ENCODE assay signal across 8 cellular contexts in genomic region chr1:30106125-30106524, GRCh38.
A peak's percentile ranks its signal among the peaks of the same experiment; 100 is the strongest.
DNase-seq lines count a peak whose midpoint lies in the region; ATAC-seq and TF ChIP-seq lines count a peak whose summit lies in the region.

No MANE protein-coding gene starts in this region.

- no peaks in the 10 kb centered on the region for H3K36me3 Mint-ChIP-seq in mesothelial cell of epicardium
- no peaks in the 10 kb centered on the region for H3K36me3 Mint-ChIP-seq in activated CD4-positive, alpha-beta T cell treated with anti-CD3 and anti-CD28 coated beads, Interleukin-2, amount 10 ng/mL, durations not matched to agents 7 days and 5 days (ENCODE audit: low read depth)
- H3K36me3 Mint-ChIP-seq in activated T-helper 2 cell treated with anti-CD3 and anti-CD28 coated beads, Interferon-gamma antibody, Interleukin-2, Interleukin-4, amounts not matched to agents 10 μg/mL and 5 μg/mL and 100 μg/mL, durations not matched to agents 14 hours and 24 hours and 36 hours (ENCODE audit: low read depth): no peaks in the 10 kb centered on the region

- H3K4me1 Mint-ChIP-seq in mesothelial cell of epicardium: no peaks in the 10 kb centered on the region
- no peaks in the 10 kb centered on the region for H3K4me1 Mint-ChIP-seq in activated CD4-positive, alpha-beta T cell treated with anti-CD3 and anti-CD28 coated beads, Interleukin-2, amount 10 ng/mL, durations not matched to agents 7 days and 5 days
- no peaks in the 10 kb centered on the region for H3K4me1 Mint-ChIP-seq in activated T-helper 2 cell treated with anti-CD3 and anti-CD28 coated beads, Interferon-gamma antibody, Interleukin-2, Interleukin-4, amounts not matched to agents 10 μg/mL and 5 μg/mL and 100 μg/mL, durations not matched to agents 14 hours and 24 hours and 36 hours (ENCODE audit: low read depth)

- POLR2A ChIA-PET in activated CD4-positive, alpha-beta T cell treated with anti-CD3 and anti-CD28 coated beads, Interleukin-2, amount 10 ng/mL, durations not matched to agents 7 days and 5 days (lab: Charles Lee): no interaction called here

- no peaks in the 10 kb centered on the region for H3K36me3 ChIP-seq in brain microvascular endothelial cell (replicated peaks)

- no peak overlapping the region for H3K27ac Mint-ChIP-seq in mesothelial cell of epicardium
- H3K27ac Mint-ChIP-seq in activated CD4-positive, alpha-beta T cell treated with anti-CD3 and anti-CD28 coated beads, Interleukin-2, amount 10 ng/mL, durations not matched to agents 7 days and 5 days: no peak overlapping the region
- H3K27ac Mint-ChIP-seq in activated T-helper 2 cell treated with anti-CD3 and anti-CD28 coated beads, Interferon-gamma antibody, Interleukin-2, Interleukin-4, amounts not matched to agents 10 μg/mL and 5 μg/mL and 100 μg/mL, durations not matched to agents 14 hours and 24 hours and 36 hours: no peak overlapping the region

- DNase-seq in EL (peak; percentile 41), LNCaP clone FGC (ENCODE audit: low read depth) (no peak), brain microvascular endothelial cell (peak; percentile 9), mesothelial cell of epicardium (ENCODE audit: low spot score in 2 of 2, unreplicated experiment in 2 of 2) (peak in 1 of 2 experiments; percentile 68)
- DNase-seq in activated CD4-positive, alpha-beta T cell treated with anti-CD3 and anti-CD28 coated beads, Interleukin-2, amount 10 ng/mL, durations not matched to agents 7 days and 5 days: no peak
- no peak for DNase-seq in activated T-helper 2 cell treated with anti-CD3 and anti-CD28 coated beads, Interferon-gamma antibody, Interleukin-2, Interleukin-4, amounts not matched to agents 10 μg/mL and 5 μg/mL and 100 μg/mL, durations not matched to agents 14 hours and 24 hours and 36 hours (ENCODE audit: low spot score)

- in situ Hi-C loops in brain microvascular endothelial cell (cut with HindIII; ENCODE audit: low pct_ligation_motif_present, low sequenced_read_pairs): no loop called here

- CTCF ChIA-PET in activated CD4-positive, alpha-beta T cell treated with anti-CD3 and anti-CD28 coated beads, Interleukin-2, amount 10 ng/mL, durations not matched to agents 7 days and 5 days (lab: Charles Lee): no interaction called here

- intact Hi-C loops in activated T-helper 2 cell treated with anti-CD3 and anti-CD28 coated beads, Interferon-gamma antibody, Interleukin-2, Interleukin-4, amounts not matched to agents 10 μg/mL and 5 μg/mL and 100 μg/mL, durations not matched to agents 14 hours and 24 hours and 36 hours (cut with micrococcal nuclease): no loop called here

- H3K4me3 Mint-ChIP-seq in mesothelial cell of epicardium: no peak overlapping the region
- no peak overlapping the region for H3K4me3 Mint-ChIP-seq in activated CD4-positive, alpha-beta T cell treated with anti-CD3 and anti-CD28 coated beads, Interleukin-2, amount 10 ng/mL, durations not matched to agents 7 days and 5 days
- H3K4me3 Mint-ChIP-seq in activated T-helper 2 cell treated with anti-CD3 and anti-CD28 coated beads, Interferon-gamma antibody, Interleukin-2, Interleukin-4, amounts not matched to agents 10 μg/mL and 5 μg/mL and 100 μg/mL, durations not matched to agents 14 hours and 24 hours and 36 hours (ENCODE audit: low read depth): no peak overlapping the region

- ATAC-seq in HG02884 (IDR thresholded peaks at IDR 0.05; ENCODE audit: unreplicated experiment): no peak
- ATAC-seq in GM18867 (IDR thresholded peaks at IDR 0.05; ENCODE audit: unreplicated experiment): no peak

- H3K27me3 ChIP-seq in brain microvascular endothelial cell (replicated peaks): peaks cover 9% of the 10 kb centered on the region

- no peak overlapping the region for H3K4me3 ChIP-seq in LNCaP clone FGC (ENCODE audit: low read depth, low read length)
- H3K4me3 ChIP-seq in brain microvascular endothelial cell (ENCODE audit: low read depth, low read length): no peak overlapping the region

- H3K27me3 Mint-ChIP-seq in mesothelial cell of epicardium (ENCODE audit: low read depth): peaks cover 89% of the 10 kb centered on the region
- peaks cover 9% of the 10 kb centered on the region for H3K27me3 Mint-ChIP-seq in activated CD4-positive, alpha-beta T cell treated with anti-CD3 and anti-CD28 coated beads, Interleukin-2, amount 10 ng/mL, durations not matched to agents 7 days and 5 days
- peaks cover 10% of the 10 kb centered on the region for H3K27me3 Mint-ChIP-seq in activated T-helper 2 cell treated with anti-CD3 and anti-CD28 coated beads, Interferon-gamma antibody, Interleukin-2, Interleukin-4, amounts not matched to agents 10 μg/mL and 5 μg/mL and 100 μg/mL, durations not matched to agents 14 hours and 24 hours and 36 hours (ENCODE audit: low read depth)

- no peaks in the 10 kb centered on the region for H3K9me3 Mint-ChIP-seq in mesothelial cell of epicardium
- H3K9me3 Mint-ChIP-seq in activated CD4-positive, alpha-beta T cell treated with anti-CD3 and anti-CD28 coated beads, Interleukin-2, amount 10 ng/mL, durations not matched to agents 7 days and 5 days: no peaks in the 10 kb centered on the region
- H3K9me3 Mint-ChIP-seq in activated T-helper 2 cell treated with anti-CD3 and anti-CD28 coated beads, Interferon-gamma antibody, Interleukin-2, Interleukin-4, amounts not matched to agents 10 μg/mL and 5 μg/mL and 100 μg/mL, durations not matched to agents 14 hours and 24 hours and 36 hours: no peaks in the 10 kb centered on the region

- TF ChIP-seq CTCF in LNCaP clone FGC (IDR thresholded peaks at IDR 0.05; ENCODE audit: control insufficient read depth, extremely low read depth, insufficient read depth) (peak; percentile 42), brain microvascular endothelial cell (IDR thresholded peaks at IDR 0.05; ENCODE audit: low read depth, low read length, missing control alignments) (peak; percentile 80), mesothelial cell of epicardium (IDR thresholded peaks at IDR 0.05; ENCODE audit: unreplicated experiment) (peak; percentile 52)

- H3K27ac ChIP-seq in brain microvascular endothelial cell: no peak overlapping the region

Comparison
In these comparisons a context has a peak if more than half of its experiments do, and no peak if none do; other contexts are left out.
1. DNase-seq: peak in EL (single experiment) and brain microvascular endothelial cell (single experiment); none in LNCaP clone FGC (single experiment), activated CD4-positive, alpha-beta T cell treated with anti-CD3 and anti-CD28 coated beads, Interleukin-2, amount 10 ng/mL, durations not matched to agents 7 days and 5 days (single experiment) and activated T-helper 2 cell treated with anti-CD3 and anti-CD28 coated beads, Interferon-gamma antibody, Interleukin-2, Interleukin-4, amounts not matched to agents 10 μg/mL and 5 μg/mL and 100 μg/mL, durations not matched to agents 14 hours and 24 hours and 36 hours (single experiment).
2. Peak in every context shown above with its lines, with median percentiles within 50 percentile points of each other: CTCF ChIP-seq.